Comparison of ENCODE assay signal across 9 cellular contexts in genomic region chr10:73871915-73872710, GRCh38. TPM values are rescaled to one million over a fixed set of nuclear protein-coding genes. Genes with fewer than 3 reads are reported as not detected.
DNase-seq lines count a peak whose midpoint lies in the region; ATAC-seq and TF ChIP-seq lines count a peak whose summit lies in the region.
"Had no signal": no experiment of that assay in that cellular context is flagged by ENCODE, and none has a peak within 500 bp of the region (broad histone marks: within the 10 kb centered on the region; RNA-seq: fewer than 3 reads in every experiment).

No MANE protein-coding gene starts in this region.

- H3F3A ChIP-seq in Loucy (ENCODE audit: low read depth): no peaks in the 10 kb centered on the region

- peak overlapping the region; percentile 79 to 96 (median 90) for H3K4me2 ChIP-seq in BLaER1 treated with 17β-estradiol and CSF1 and Interleukin-3, amounts not matched to agents 10 nM and 100 nM
- peak overlapping the region; percentile 96 for H3K4me2 ChIP-seq in Loucy (ENCODE audit: low read depth, low read length, poor library complexity, severe bottlenecking)

- H3K9ac ChIP-seq in BLaER1 treated with 17β-estradiol and CSF1 and Interleukin-3, amounts not matched to agents 10 nM and 100 nM: peak overlapping the region in 9 of 11 experiments; percentile 2 to 71 (median 63); a peak in 11 of 22 replicates
- H3K9ac ChIP-seq in Loucy (ENCODE audit: low read depth, low read length, poor library complexity, severe bottlenecking): peak overlapping the region; percentile 73

- no peaks in the 10 kb centered on the region for H3K9me3 ChIP-seq in BLaER1 treated with 17β-estradiol and CSF1 and Interleukin-3, amounts not matched to agents 10 nM and 100 nM (replicated peaks in 1 of 11)
- no peaks in the 10 kb centered on the region for H3K9me3 ChIP-seq in Loucy (ENCODE audit: insufficient read depth, low read depth, low read length)
- H3K9me3 ChIP-seq: MG63 had no signal

- no peaks in the 10 kb centered on the region for H3K27me3 Mint-ChIP-seq in natural killer cell treated with Interleukin-12 subunit alpha and Interleukin-12 subunit beta and Interleukin-15 and Interleukin-18, amount 100 ng/mL, for 72 hours

- peaks cover 15 to 33% of the 10 kb centered on the region in 2 donors for H3K4me1 Mint-ChIP-seq in natural killer cell treated with Interleukin-12 subunit alpha and Interleukin-12 subunit beta and Interleukin-15 and Interleukin-18, amount 100 ng/mL, for 72 hours (ENCODE audit: low read depth in 2 of 2)

- H3K4me1 ChIP-seq in BLaER1 treated with 17β-estradiol and CSF1 and Interleukin-3, amounts not matched to agents 10 nM and 100 nM: peaks cover 46 to 73% (median 61%) of the 10 kb centered on the region in 10 experiments
- peaks cover 68% of the 10 kb centered on the region for H3K4me1 ChIP-seq in Loucy (ENCODE audit: insufficient read depth, low read length, poor library complexity, severe bottlenecking)

- peaks cover 72% of the 10 kb centered on the region for H3K79me2 ChIP-seq in Loucy (ENCODE audit: insufficient read depth, low read length)

- no peaks in the 10 kb centered on the region for H3K27me3 ChIP-seq in BLaER1 treated with 17β-estradiol and CSF1 and Interleukin-3, amounts not matched to agents 10 nM and 100 nM
- H3K27me3 ChIP-seq in Loucy (ENCODE audit: insufficient read depth, low read length, poor library complexity, severe bottlenecking): no peaks in the 10 kb centered on the region
- H3K27me3 ChIP-seq: MG63 had no signal

- ATAC-seq in natural killer cell treated with Interleukin-12 subunit alpha and Interleukin-12 subunit beta and Interleukin-15 and Interleukin-18, amount 100 ng/mL, for 72 hours: no peak
- ATAC-seq in GM18520 (IDR thresholded peaks at IDR 0.05; ENCODE audit: unreplicated experiment) (no peak), GM21515 (IDR thresholded peaks at IDR 0.05; ENCODE audit: unreplicated experiment) (no peak), HG02973 (IDR thresholded peaks at IDR 0.05; ENCODE audit: unreplicated experiment) (no peak)

- H2AFZ ChIP-seq in Loucy (ENCODE audit: low read length): no peak overlapping the region

- H3K27ac ChIP-seq in BLaER1 treated with 17β-estradiol and CSF1 and Interleukin-3, amounts not matched to agents 10 nM and 100 nM: no peak overlapping the region; a peak in 1 of 22 replicates

- H3K36me3 Mint-ChIP-seq in natural killer cell treated with Interleukin-12 subunit alpha and Interleukin-12 subunit beta and Interleukin-15 and Interleukin-18, amount 100 ng/mL, for 72 hours: no peaks in the 10 kb centered on the region

- peaks cover 14 to 48% (median 32%) of the 10 kb centered on the region in 11 experiments; a peak in 21 of 22 replicates for H3K36me3 ChIP-seq in BLaER1 treated with 17β-estradiol and CSF1 and Interleukin-3, amounts not matched to agents 10 nM and 100 nM
- H3K36me3 ChIP-seq in Loucy (ENCODE audit: insufficient read depth, low read length): peaks cover 4% of the 10 kb centered on the region; the same call in 1 of the 2 replicates

- DNase-seq in dermis blood vessel endothelial cell: peak; percentile 26
- no peak for DNase-seq in natural killer cell treated with Interleukin-12 subunit alpha and Interleukin-12 subunit beta and Interleukin-15 and Interleukin-18, amount 100 ng/mL, for 72 hours (ENCODE audit: low spot score)
- no peak for DNase-seq in stimulated activated CD4-positive, alpha-beta T cell treated with anti-CD3 and anti-CD28 coated beads, Interleukin-12 subunit alpha, Interleukin-12 subunit beta, amount 100 ng/mL, for 4 hours
- DNase-seq: MG63 had no signal

- H3K9me2 ChIP-seq in Loucy (replicated peaks; ENCODE audit: low read depth, low read length): no peaks in the 10 kb centered on the region

- H4K20me1 ChIP-seq in BLaER1 treated with 17β-estradiol and CSF1 and Interleukin-3, amounts not matched to agents 10 nM and 100 nM: peaks cover 9 to 29% (median 19%) of the 10 kb centered on the region in 11 experiments; a peak in 19 of 22 replicates
- peaks cover 24% of the 10 kb centered on the region for H4K20me1 ChIP-seq in Loucy (ENCODE audit: insufficient read depth, low read length, poor library complexity, severe bottlenecking)

- H3K27ac Mint-ChIP-seq in natural killer cell treated with Interleukin-12 subunit alpha and Interleukin-12 subunit beta and Interleukin-15 and Interleukin-18, amount 100 ng/mL, for 72 hours: peak overlapping the region; percentile 21 to 28

- H3K9me3 Mint-ChIP-seq in natural killer cell treated with Interleukin-12 subunit alpha and Interleukin-12 subunit beta and Interleukin-15 and Interleukin-18, amount 100 ng/mL, for 72 hours: no peaks in the 10 kb centered on the region

- TF ChIP-seq CTCF in Loucy (conservative IDR thresholded peaks at IDR 0.05; ENCODE audit: low read length): peak; percentile 36

- H3K4me3 Mint-ChIP-seq in natural killer cell treated with Interleukin-12 subunit alpha and Interleukin-12 subunit beta and Interleukin-15 and Interleukin-18, amount 100 ng/mL, for 72 hours: peak overlapping the region; percentile 75

- peak overlapping the region in 8 of 10 experiments; percentile 47 to 70 (median 54); a peak in 11 of 20 replicates for H3K4me3 ChIP-seq in BLaER1 treated with 17β-estradiol and CSF1 and Interleukin-3, amounts not matched to agents 10 nM and 100 nM
- H3K4me3 ChIP-seq in Loucy (ENCODE audit: low read length, poor library complexity, severe bottlenecking): peak overlapping the region; percentile 81
- H3K4me3 ChIP-seq: MG63 had no signal

RNA-seq across cellular contexts. Expression of gene CAMK2G, which starts 2.2 kb away (rescaled TPM):
- 27.9 and 35.1 TPM in 2 replicates for total RNA-seq in dermis blood vessel endothelial cell
- total RNA-seq in natural killer cell treated with Interleukin-12 subunit alpha and Interleukin-12 subunit beta and Interleukin-15 and Interleukin-18, amount 100 ng/mL, for 72 hours: 10 to 100 TPM in 1 of 2 donors, 1 to 10 TPM in 1; 6.9 to 15.3 TPM

RNA-seq across cellular contexts. Expression of gene PLAU, which starts 38.8 kb away (rescaled TPM):
- total RNA-seq in dermis blood vessel endothelial cell: 13.4 and 13.8 TPM in 2 replicates
- total RNA-seq in natural killer cell treated with Interleukin-12 subunit alpha and Interleukin-12 subunit beta and Interleukin-15 and Interleukin-18, amount 100 ng/mL, for 72 hours: not detected

Comparison
In these comparisons a context has a peak if more than half of its experiments do, and no peak if none do; other contexts are left out.
1. RNA of gene PLAU, which starts 38.8 kb away (total RNA-seq): 13.4 to 13.8 TPM in dermis blood vessel endothelial cell; not detected in natural killer cell treated with Interleukin-12 subunit alpha and Interleukin-12 subunit beta and Interleukin-15 and Interleukin-18, amount 100 ng/mL, for 72 hours; every median in the first group is over 10 times any median in the second.